ENCODE assay signal across 24 cellular contexts in the genomic region with DNA sequence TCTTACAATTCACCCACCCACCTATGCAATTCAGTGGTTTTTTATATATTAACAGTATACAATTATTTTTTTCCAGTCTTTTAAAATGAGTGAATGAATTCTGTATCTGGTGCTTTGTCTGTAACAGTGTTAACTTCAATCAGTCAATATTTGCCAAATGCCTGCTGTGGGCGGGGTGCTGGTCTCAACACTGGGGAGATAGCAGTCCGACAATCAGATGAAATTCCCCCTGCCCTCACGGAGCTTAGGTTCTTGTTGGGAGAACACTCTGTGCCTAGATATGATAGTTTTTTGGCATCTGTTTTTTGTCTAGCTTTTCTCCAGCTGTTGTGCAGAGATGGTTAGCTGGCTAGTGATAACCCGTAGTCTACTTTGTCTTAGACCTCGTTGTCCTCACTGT.
DNase-seq lines count a peak whose midpoint lies in the region; ATAC-seq and TF ChIP-seq lines count a peak whose summit lies in the region.
"Had no signal": no experiment of that assay in that cellular context is flagged by ENCODE, and none has a peak within 500 bp of the region (broad histone marks: within the 10 kb centered on the region; RNA-seq: fewer than 3 reads in every experiment).

No MANE protein-coding gene starts in this region.

- H3K9me3 Mint-ChIP-seq in stimulated activated naive CD8-positive, alpha-beta T cell treated with anti-CD3 and anti-CD28 coated beads, Interleukin-15, amount 100 ng/mL, for 72 hours, result no peaks in the 10 kb centered on the region
- H3K9me3 Mint-ChIP-seq: CD14-positive monocyte, HFFc6 had no signal

- H3K9me3 ChIP-seq in heart left ventricle, result no peaks in the 10 kb centered on the region
- no peaks in the 10 kb centered on the region for H3K9me3 ChIP-seq in parathyroid adenoma (ENCODE audit: control insufficient read depth, low read length)
- H3K9me3 ChIP-seq in transverse colon, result no peaks in the 10 kb centered on the region
- H3K9me3 ChIP-seq: SK-N-SH had no signal

- H3K27ac Mint-ChIP-seq in stimulated activated naive CD8-positive, alpha-beta T cell treated with anti-CD3 and anti-CD28 coated beads, Interleukin-15, amount 100 ng/mL, for 72 hours, result peak overlapping the region in 1 of 2 donors; percentile 88
- H3K27ac Mint-ChIP-seq: CD14-positive monocyte, HFFc6 had no signal

- 73 to 75% (median 75%) methylated on average over 5 of the region's 5 CpGs for WGBS in heart left ventricle, 4 donors
- WGBS in transverse colon (ENCODE audit: low coverage in 1 of 2), 2 donors, result 70% methylated on average over 5 of the region's 5 CpGs; no CpG with 5 or more reads in 1 of the 2 donors

- DNase-seq in Right ventricle myocardium superior (no peak), cardiac septum (ENCODE audit: low spot score) (no peak), heart left ventricle (no peak), transverse colon (no peak), AG08396 (ENCODE audit: low spot score) (no peak), NOMO-1 treated with DMSO at 0.1 percent for 48 hours (lab: John Stamatoyannopoulos, UW; ENCODE audit: unreplicated experiment) (no peak)
- DNase-seq in stimulated activated naive CD8-positive, alpha-beta T cell treated with anti-CD3 and anti-CD28 coated beads, Interleukin-15, amount 100 ng/mL, for 72 hours, result no peak
- DNase-seq: 8988T, AML-193, EL, GF-D8, HFFc6, KBM-7, MM.1S, NCI-H1048, NCI-H1417 treated with DMSO at 0.1 percent for 48 hours, NCI-H187, NCI-H2107, NCI-H526 treated with DMSO at 0.1 percent for 48 hours, PC-3, SHP77 treated with DMSO at 0.1 percent for 48 hours, SK-N-SH had no signal

- no peak overlapping the region for H3K4me3 Mint-ChIP-seq in stimulated activated naive CD8-positive, alpha-beta T cell treated with anti-CD3 and anti-CD28 coated beads, Interleukin-15, amount 100 ng/mL, for 72 hours
- H3K4me3 Mint-ChIP-seq: CD14-positive monocyte, HFFc6 had no signal

- H3K27me3 ChIP-seq in heart left ventricle (no peaks in the 10 kb centered on the region), parathyroid adenoma (ENCODE audit: control insufficient read depth, insufficient read depth, low read length) (no peaks in the 10 kb centered on the region), transverse colon (no peaks in the 10 kb centered on the region)

- peaks cover 35% of the 10 kb centered on the region for H3K79me2 ChIP-seq in parathyroid adenoma

- no peak for TF ChIP-seq EP300 in transverse colon (IDR thresholded peaks at IDR 0.05; ENCODE audit: low read depth)

- H3K27ac ChIP-seq in heart left ventricle (peak overlapping the region in 7 of 12 donors; percentile 6 to 46 (median 33)), parathyroid adenoma (peak overlapping the region; percentile 82), transverse colon (peak overlapping the region in 3 of 4 donors; percentile 13 to 38 (median 32))

- intact Hi-C loops in Right ventricle myocardium superior (cut with DNase I), result no loop called here
- intact Hi-C loops in cardiac septum (cut with DNase I), result no loop called here
- intact Hi-C loops in heart left ventricle (cut with DNase I), result no loop called here
- intact Hi-C loops in transverse colon (cut with DNase I; ENCODE audit: low total_unique reads), result no loop called here

- TF ChIP-seq POLR2A in heart left ventricle (IDR thresholded peaks at IDR 0.05) (no peak), transverse colon (IDR thresholded peaks at IDR 0.05) (no peak)

- H3K27me3 Mint-ChIP-seq in stimulated activated naive CD8-positive, alpha-beta T cell treated with anti-CD3 and anti-CD28 coated beads, Interleukin-15, amount 100 ng/mL, for 72 hours, result no peaks in the 10 kb centered on the region

- no peak overlapping the region for H3K9ac ChIP-seq in parathyroid adenoma
- H3K9ac ChIP-seq: SK-N-SH had no signal

- H3K36me3 ChIP-seq in heart left ventricle (no peaks in the 10 kb centered on the region), parathyroid adenoma (ENCODE audit: control insufficient read depth, insufficient read depth, low read length) (no peaks in the 10 kb centered on the region), transverse colon (no peaks in the 10 kb centered on the region)

- TF ChIP-seq CTCF in heart left ventricle (IDR thresholded peaks at IDR 0.05), result no peak
- TF ChIP-seq CTCF in parathyroid adenoma (IDR thresholded peaks at IDR 0.05), result no peak
- TF ChIP-seq CTCF in transverse colon (IDR thresholded peaks at IDR 0.05), result no peak

- in situ Hi-C loops in transverse colon (cut with MboI; ENCODE audit: low pct_ligation_motif_present in 1 of 4, low pct_unique_long_range_greater_than_20kb in 1 of 4, low sequenced_read_pairs in 3 of 4), result no loop called here

- peaks cover 0 to 21% (median 0%) of the 10 kb centered on the region in 12 donors for H3K4me1 ChIP-seq in heart left ventricle
- H3K4me1 ChIP-seq in parathyroid adenoma, result peaks cover 32% of the 10 kb centered on the region
- H3K4me1 ChIP-seq in transverse colon, result no peaks in the 10 kb centered on the region

- ATAC-seq in Right ventricle myocardium superior (ENCODE audit: poor library complexity) (peak; percentile 16), heart left ventricle (peak in 2 of 4 donors; percentile 13 to 56)
- no peak for ATAC-seq in stimulated activated naive CD8-positive, alpha-beta T cell treated with anti-CD3 and anti-CD28 coated beads, Interleukin-15, amount 100 ng/mL, for 72 hours
- ATAC-seq: PC-3 had no signal

- H3K4me3 ChIP-seq in heart left ventricle (no peak overlapping the region), parathyroid adenoma (ENCODE audit: low read depth, low read length) (no peak overlapping the region), transverse colon (no peak overlapping the region)

- no peak overlapping the region for H3K4me2 ChIP-seq in parathyroid adenoma (ENCODE audit: low read length)
- H3K4me2 ChIP-seq: SK-N-SH had no signal

- H2AFZ ChIP-seq in parathyroid adenoma, result no peak overlapping the region

- H3K4me1 Mint-ChIP-seq in stimulated activated naive CD8-positive, alpha-beta T cell treated with anti-CD3 and anti-CD28 coated beads, Interleukin-15, amount 100 ng/mL, for 72 hours, result peaks cover 5% of the 10 kb centered on the region
- H3K4me1 Mint-ChIP-seq: CD14-positive monocyte had no signal

Comparison
In these comparisons a context has a peak if more than half of its experiments do, and no peak if none do; other contexts are left out.
1. H3K27ac ChIP-seq: peak in every context shown above with its lines; median percentile 82 in parathyroid adenoma; 33 in heart left ventricle; 32 in transverse colon.